In genomic region chr1:155175927-155176371, GRCh38 we compare ENCODE assay signal across 1 cellular context.
TF ChIP-seq lines count a peak whose summit lies in the region.

No MANE protein-coding gene starts in this region.

TF ChIP-seq in IMR-90, 13 proteins besides CTCF, POLR2A, EP300 and RAD21:
- no peak for TF ChIP-seq CEBPB (IDR thresholded peaks at IDR 0.05; ENCODE audit: low read depth, low read length)
- TF ChIP-seq MXI1 (IDR thresholded peaks at IDR 0.05; ENCODE audit: borderline replicate concordance, low read depth, low read length): no peak
- TF ChIP-seq ELK1 (IDR thresholded peaks at IDR 0.05; ENCODE audit: borderline replicate concordance, low read depth, low read length): no peak
- TF ChIP-seq MAFK (IDR thresholded peaks at IDR 0.05; ENCODE audit: low read depth, low read length): no peak
- no peak for TF ChIP-seq CHD1 (IDR thresholded peaks at IDR 0.05; ENCODE audit: low read depth, low read length)
- no peak for TF ChIP-seq NFE2L2 (IDR thresholded peaks at IDR 0.05; ENCODE audit: low read depth, low read length)
- no peak for TF ChIP-seq USF2 (IDR thresholded peaks at IDR 0.05; ENCODE audit: low read depth, low read length)
